Comparison of ENCODE assay signal across 8 cellular contexts in genomic region chr16:56617212-56618085, GRCh38. TPM values are rescaled to one million over a fixed set of nuclear protein-coding genes. Genes with fewer than 3 reads are reported as not detected.
DNase-seq lines count a peak whose midpoint lies in the region; ATAC-seq and TF ChIP-seq lines count a peak whose summit lies in the region.

No MANE protein-coding gene starts in this region.

- H3K27ac ChIP-seq in upper lobe of right lung = peak overlapping the region; percentile 69

- intact Hi-C loops in upper lobe of right lung (cut with DNase I) = no loop called here

- no peaks in the 10 kb centered on the region for H3K36me3 ChIP-seq in upper lobe of right lung

- ATAC-seq in upper lobe of right lung (peak; percentile 94), GM18511 (IDR thresholded peaks at IDR 0.05; ENCODE audit: unreplicated experiment) (no peak), HG02759 (IDR thresholded peaks at IDR 0.05; ENCODE audit: unreplicated experiment) (no peak)

- no peaks in the 10 kb centered on the region for H3K9me3 ChIP-seq in upper lobe of right lung

- DNase-seq in HFFc6 = no peak
- peak; percentile 67 to 77 for DNase-seq in activated T-cell treated with anti-CD3 and anti-CD28 coated beads, Interleukin-2, amount 50 U/mL, for 48 hours
- DNase-seq in fibroblast of pulmonary artery (ENCODE audit: low read depth) = peak; percentile 68
- peak; percentile 86 for DNase-seq in upper lobe of right lung
- DNase-seq in LoVo (ENCODE audit: low spot score) = no peak

- no peaks in the 10 kb centered on the region for H3K27me3 ChIP-seq in upper lobe of right lung

- H3K4me1 Mint-ChIP-seq in HFFc6 (ENCODE audit: low read depth) (peaks cover 47% of the 10 kb centered on the region), nephron (peaks cover 5% of the 10 kb centered on the region)

- H3K4me3 ChIP-seq in fibroblast of pulmonary artery (replicated peaks; ENCODE audit: low read depth, low read length) (peak overlapping the region; percentile 1), upper lobe of right lung (peak overlapping the region; percentile 47)

- H3K27ac Mint-ChIP-seq in HFFc6 (no peak overlapping the region; the same call in 1 of the 2 replicates), nephron (no peak overlapping the region)

- H3K9me3 Mint-ChIP-seq in HFFc6 (no peaks in the 10 kb centered on the region), nephron (no peaks in the 10 kb centered on the region)

- peaks cover 8% of the 10 kb centered on the region for H3K4me1 ChIP-seq in upper lobe of right lung

- H3K4me3 Mint-ChIP-seq in HFFc6 = peak overlapping the region; percentile 83
- peak overlapping the region; percentile 79 to 85 (median 85) for H3K4me3 Mint-ChIP-seq in nephron

- TF ChIP-seq CTCF in HFFc6 (IDR thresholded peaks at IDR 0.05) (no peak), fibroblast of pulmonary artery (IDR thresholded peaks at IDR 0.05; ENCODE audit: low read length, missing control alignments) (no peak), nephron (IDR thresholded peaks at IDR 0.05; ENCODE audit: unreplicated experiment in 3 of 3) (no peak), upper lobe of right lung (IDR thresholded peaks at IDR 0.05) (no peak)

- no peaks in the 10 kb centered on the region; the same call in none of the 2 replicates for H3K27me3 Mint-ChIP-seq in HFFc6 (ENCODE audit: insufficient read depth)
- peaks cover 79% of the 10 kb centered on the region for H3K27me3 Mint-ChIP-seq in nephron (ENCODE audit: low read depth)

- H3K36me3 Mint-ChIP-seq in HFFc6 (ENCODE audit: low read depth) (no peaks in the 10 kb centered on the region), nephron (ENCODE audit: low read depth) (no peaks in the 10 kb centered on the region)

RNA-seq across cellular contexts. Expression of gene MT1E, which starts 8.1 kb away (rescaled TPM):
- 100 to 1,000 TPM; 192 to 469 (median 458) TPM for total RNA-seq in HFFc6 (2021; fragmentation: NEBNext Ultra II Directional; extraction: Animal tissue kit (Norgen Biotek cat#: 25700))
- 154 TPM for total RNA-seq in upper lobe of right lung

RNA-seq across cellular contexts. Expression of gene MT2A, which starts 9.1 kb away (rescaled TPM):
- total RNA-seq in HFFc6 (2021; fragmentation: NEBNext Ultra II Directional; extraction: Animal tissue kit (Norgen Biotek cat#: 25700)) = 1,000 to 10,000 TPM in 3 of 6 experiments, 100 to 1,000 TPM in 3; 623 to 1,524 (median 1,044) TPM
- total RNA-seq in upper lobe of right lung = 349 TPM

RNA-seq across cellular contexts. Expression of gene MT1M, which starts 15.0 kb away (rescaled TPM):
- under 1 TPM in 5 of 6 experiments, not detected in 1; 0.21 to 0.41 (median 0.28) TPM for total RNA-seq in HFFc6 (2021; fragmentation: NEBNext Ultra II Directional; extraction: Animal tissue kit (Norgen Biotek cat#: 25700))
- total RNA-seq in upper lobe of right lung = 40.3 TPM

RNA-seq across cellular contexts. Expression of gene MT1A, which starts 21.0 kb away (rescaled TPM):
- total RNA-seq in HFFc6 (2021; fragmentation: NEBNext Ultra II Directional; extraction: Animal tissue kit (Norgen Biotek cat#: 25700)) = 1 to 10 TPM in 1 of 6 experiments, under 1 TPM in 1, not detected in 4; 0.50 to 1.5 TPM
- 4.9 TPM for total RNA-seq in upper lobe of right lung

RNA-seq across cellular contexts. Expression of gene MT3, which starts 28.1 kb away (rescaled TPM):
- total RNA-seq in HFFc6 (2021; fragmentation: NEBNext Ultra II Directional; extraction: Animal tissue kit (Norgen Biotek cat#: 25700)) = not detected
- total RNA-seq in upper lobe of right lung = not detected

Comparison
In these comparisons a context has a peak if more than half of its experiments do, and no peak if none do; other contexts are left out.
1. DNase-seq: peak in activated T-cell treated with anti-CD3 and anti-CD28 coated beads, Interleukin-2, amount 50 U/mL, for 48 hours (2 of 2), fibroblast of pulmonary artery (single experiment) and upper lobe of right lung (single experiment); none in HFFc6 (single experiment) and LoVo (single experiment).
2. RNA of gene MT1M, which starts 15.0 kb away (total RNA-seq): 40.3 TPM in upper lobe of right lung (single experiment); 0.21 to 0.41 TPM in HFFc6; every median in the first group is over 10 times any median in the second.